18 cellular contexts compared by ENCODE assay signal in the genomic region with DNA sequence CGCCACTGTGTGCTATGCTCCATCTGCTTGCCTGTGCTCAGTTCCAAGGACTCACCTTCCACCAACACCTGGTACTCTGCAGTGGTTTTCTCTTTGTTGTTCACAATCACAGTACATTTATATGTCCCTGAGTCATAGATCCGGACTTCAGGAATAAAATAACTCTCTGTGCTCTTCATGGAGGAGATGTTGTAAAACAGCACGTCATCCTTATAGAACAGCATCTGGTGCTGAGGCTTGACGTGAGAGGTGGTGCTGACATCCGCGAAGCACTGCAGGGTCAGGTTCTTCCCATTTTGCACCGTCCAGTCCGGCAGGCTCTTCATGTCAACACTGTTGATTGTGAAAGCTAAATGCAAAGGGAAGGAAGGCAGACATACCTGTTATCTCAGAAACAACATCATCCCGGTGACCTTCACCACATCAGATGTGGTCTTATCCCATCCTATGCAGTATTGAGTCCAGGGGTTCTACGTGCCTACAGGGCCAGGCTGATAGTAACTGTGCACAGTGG. TPM values are rescaled to one million over a fixed set of nuclear protein-coding genes. Genes with fewer than 3 reads are reported as not detected.
DNase-seq lines count a peak whose midpoint lies in the region; ATAC-seq and TF ChIP-seq lines count a peak whose summit lies in the region.
"Had no signal": no experiment of that assay in that cellular context is flagged by ENCODE, and none has a peak within 500 bp of the region (broad histone marks: within the 10 kb centered on the region; RNA-seq: fewer than 3 reads in every experiment).

No MANE protein-coding gene starts in this region.

- no peaks in the 10 kb centered on the region for H3K27me3 ChIP-seq in spleen (replicated peaks in 1 of 7)
- H3K27me3 ChIP-seq in uterus = no peaks in the 10 kb centered on the region
- H3K27me3 ChIP-seq: adrenal gland, heart left ventricle had no signal

- no peak overlapping the region for H3K4me3 ChIP-seq in fibroblast of pulmonary artery (replicated peaks; ENCODE audit: low read depth, low read length)
- peak overlapping the region in 1 of 8 donors; percentile 32 for H3K4me3 ChIP-seq in spleen
- no peak overlapping the region for H3K4me3 ChIP-seq in uterus
- H3K4me3 ChIP-seq: A549, adrenal gland, heart left ventricle had no signal

- TF ChIP-seq CTCF in fibroblast of pulmonary artery (IDR thresholded peaks at IDR 0.05; ENCODE audit: low read length, missing control alignments) (no peak), spleen (IDR thresholded peaks at IDR 0.05 in 8 of 11, conservative IDR thresholded peaks at IDR 0.05 in 3 of 11) (no peak), uterus (IDR thresholded peaks at IDR 0.05) (no peak)

- H3K4me1 ChIP-seq in spleen (peaks cover 7 to 68% (median 41%) of the 10 kb centered on the region in 6 donors), uterus (no peaks in the 10 kb centered on the region)
- H3K4me1 ChIP-seq: A549, parathyroid adenoma had no signal

- no peak for ATAC-seq in HG02884 (IDR thresholded peaks at IDR 0.05; ENCODE audit: unreplicated experiment)
- ATAC-seq: A549 had no signal

- peaks cover 0 to 85% (median 48%) of the 10 kb centered on the region in 6 donors for H3K36me3 ChIP-seq in spleen
- no peaks in the 10 kb centered on the region for H3K36me3 ChIP-seq in uterus
- H3K36me3 ChIP-seq: adrenal gland had no signal

- intact Hi-C loops in spleen (cut with DNase I; ENCODE audit: low total_unique reads) (no loop called here), uterus (cut with DNase I; ENCODE audit: low total_unique reads) (no loop called here)

- WGBS in spleen, 5 donors = 66 to 86% (median 82%) methylated on average over 10 of the region's 10 CpGs

- H3K27ac ChIP-seq in spleen = peak overlapping the region in 7 of 8 donors; percentile 33 to 84 (median 66)
- H3K27ac ChIP-seq in uterus = no peak overlapping the region
- H3K27ac ChIP-seq: A549, adrenal gland, parathyroid adenoma had no signal

- DNase-seq in activated CD8-positive, alpha-beta memory T cell treated with anti-CD3 and anti-CD28 coated beads, Interleukin-2, amount 50 U/mL, for 48 hours = peak; percentile 10
- no peak for DNase-seq in activated CD8-positive, alpha-beta memory T cell treated with anti-CD3 and anti-CD28 coated beads, Interleukin-2, amount 50 U/mL, for 4 hours
- peak; percentile 88 for DNase-seq in SW480 (ENCODE audit: low spot score)
- DNase-seq in fibroblast of pulmonary artery (ENCODE audit: low read depth) = peak; percentile 96
- no peak for DNase-seq in spleen
- DNase-seq in uterus = no peak
- DNase-seq in activated naive CD4-positive, alpha-beta T cell (lab: John Stamatoyannopoulos, UW) = no peak
- DNase-seq: activated T-cell treated with anti-CD3 and anti-CD28 coated beads, Interleukin-2, amount 50 U/mL, for 24 hours; adrenal gland; CD4-positive, CD25-positive, alpha-beta regulatory T cell; EL; heart left ventricle; kidney; NCI-H2107; stimulated activated naive CD4-positive, alpha-beta T cell treated with Interleukin-2 at 50 U/mL for 16 hours had no signal

- TF ChIP-seq POLR2A in spleen (IDR thresholded peaks at IDR 0.05) = no peak
- no peak for TF ChIP-seq POLR2A in uterus (IDR thresholded peaks at IDR 0.05)

- H3K9me3 ChIP-seq in spleen (no peaks in the 10 kb centered on the region), uterus (no peaks in the 10 kb centered on the region)
- H3K9me3 ChIP-seq: A549, adrenal gland, heart left ventricle had no signal

RNA-seq across cellular contexts. Expression of a gene that starts 12.8 kb away (rescaled TPM):
- total RNA-seq in spleen = 100 to 1,000 TPM; 184 to 318 (median 215) TPM
- 10 to 100 TPM; 18.5 to 30.3 (median 21.0) TPM for polyA plus RNA-seq in spleen
- 100 to 1,000 TPM in 3 of 4 donors, 10 to 100 TPM in 1; 77.6 to 551 (median 190) TPM for total RNA-seq in uterus

Comparison
In these comparisons a context has a peak if more than half of its experiments do, and no peak if none do; other contexts are left out.
1. DNase-seq: peak in activated CD8-positive, alpha-beta memory T cell treated with anti-CD3 and anti-CD28 coated beads, Interleukin-2, amount 50 U/mL, for 48 hours (single experiment), SW480 (single experiment) and fibroblast of pulmonary artery (single experiment); none in activated CD8-positive, alpha-beta memory T cell treated with anti-CD3 and anti-CD28 coated beads, Interleukin-2, amount 50 U/mL, for 4 hours (single experiment), spleen (single experiment), uterus (0 of 2) and activated naive CD4-positive, alpha-beta T cell (0 of 4).
2. H3K27ac ChIP-seq: peak in spleen (7 of 8); none in uterus (0 of 2).